Comparison of ENCODE assay signal across 8 cellular contexts in the genomic region with DNA sequence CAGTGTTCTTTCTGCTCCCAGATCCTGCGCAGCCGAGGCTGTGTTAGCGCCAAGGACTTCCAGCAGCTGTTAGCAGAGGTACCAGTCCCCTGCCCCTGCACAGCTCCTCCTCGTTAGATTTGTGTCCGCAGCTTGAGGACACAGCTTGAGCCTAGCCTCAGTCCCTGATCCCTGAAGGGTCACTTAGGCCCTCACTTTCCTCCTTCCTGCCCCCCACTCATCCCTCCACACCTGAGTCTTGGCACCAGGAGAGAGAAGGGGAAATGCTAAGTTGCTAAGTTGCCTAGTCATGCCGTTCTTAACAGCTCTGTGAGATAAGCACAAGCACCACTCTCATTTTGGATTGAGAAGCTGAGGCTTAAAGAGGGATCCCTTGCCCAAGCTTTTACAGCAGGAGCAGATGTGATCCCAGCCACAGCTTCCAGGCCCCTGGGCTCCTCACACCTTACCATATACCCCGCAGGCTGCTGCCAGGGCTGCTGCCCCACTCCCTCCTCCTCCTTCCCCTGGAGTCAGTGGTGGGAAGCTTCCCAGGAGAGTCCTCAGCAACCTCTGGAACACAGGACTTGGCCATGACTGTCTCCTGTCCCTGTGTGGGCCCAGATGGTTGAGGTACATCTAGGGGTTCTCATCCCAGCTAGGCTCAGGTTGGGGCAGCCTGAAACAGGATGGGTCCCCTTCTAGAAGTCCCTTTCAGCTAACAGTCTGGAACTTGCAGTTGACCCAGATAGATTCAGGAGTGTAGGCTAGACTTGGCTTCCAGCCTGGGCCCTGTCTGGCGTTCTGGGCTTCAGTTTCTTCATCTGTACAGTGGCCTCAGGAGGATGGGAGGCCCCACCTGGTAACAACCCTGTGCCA. TPM values are rescaled to one million over a fixed set of nuclear protein-coding genes. Genes with fewer than 3 reads are reported as not detected.
DNase-seq lines count a peak whose midpoint lies in the region; ATAC-seq and TF ChIP-seq lines count a peak whose summit lies in the region.

No MANE protein-coding gene starts in this region.

- H3K36me3 ChIP-seq in BE2C: no peaks in the 10 kb centered on the region
- H3K36me3 ChIP-seq in body of pancreas (replicated peaks in 1 of 2; ENCODE audit: insufficient read depth in 1 of 2, low read depth in 2 of 2): no peaks in the 10 kb centered on the region
- peaks cover 27% of the 10 kb centered on the region for H3K36me3 ChIP-seq in mesodermal cell (ENCODE audit: control insufficient read depth, insufficient read depth, low read length)

- ATAC-seq in body of pancreas (no peak), HG02678 (IDR thresholded peaks at IDR 0.05; ENCODE audit: unreplicated experiment) (no peak), GM19452 (IDR thresholded peaks at IDR 0.05; ENCODE audit: unreplicated experiment) (no peak)

- peak overlapping the region; percentile 98 for H3K4me3 ChIP-seq in BE2C (ENCODE audit: low read depth, low read length)
- peak overlapping the region; percentile 95 for H3K4me3 ChIP-seq in Jurkat, Clone E6-1 (ENCODE audit: low read length)
- peak overlapping the region; percentile 98 for H3K4me3 ChIP-seq in body of pancreas
- peak overlapping the region; percentile 97 for H3K4me3 ChIP-seq in mesodermal cell (ENCODE audit: extremely low read depth, insufficient read depth, low read length, poor library complexity, severe bottlenecking)

- WGBS in body of pancreas, 2 donors: 0 to 8% methylated on average over 7 to 8 of the region's 8 CpGs
- WGBS in mesodermal cell (ENCODE audit: insufficient coverage in 2 of 2), 2 experiments: 4 to 21% methylated on average over 5 to 7 of the region's 8 CpGs

- H3K9me3 ChIP-seq in BE2C: no peaks in the 10 kb centered on the region
- H3K9me3 ChIP-seq in body of pancreas: no peaks in the 10 kb centered on the region
- no peaks in the 10 kb centered on the region for H3K9me3 ChIP-seq in mesodermal cell (ENCODE audit: control insufficient read depth, low read length)

- TF ChIP-seq POLR2A in body of pancreas (IDR thresholded peaks at IDR 0.05): no peak

- H3K27ac ChIP-seq in body of pancreas (peak overlapping the region; percentile 87 to 100 (median 96)), mesodermal cell (ENCODE audit: low read depth, low read length, severe bottlenecking) (no peak overlapping the region)

- intact Hi-C loops in body of pancreas (cut with DNase I): no loop called here

- H3K27me3 ChIP-seq in BE2C (no peaks in the 10 kb centered on the region), body of pancreas (no peaks in the 10 kb centered on the region)

- DNase-seq in BE2C: peak; percentile 8
- DNase-seq in Jurkat, Clone E6-1 (ENCODE audit: low read depth, low spot score): no peak
- no peak for DNase-seq in body of pancreas
- DNase-seq in GM03348 (ENCODE audit: low spot score): no peak
- DNase-seq in NCI-H1436 (lab: John Stamatoyannopoulos, UW): no peak

- H3K4me1 ChIP-seq in BE2C (no peaks in the 10 kb centered on the region), body of pancreas (peaks cover 55% of the 10 kb centered on the region), mesodermal cell (ENCODE audit: control insufficient read depth, insufficient read depth, low read length, poor library complexity, severe bottlenecking) (peaks cover 18% of the 10 kb centered on the region)

- TF ChIP-seq CTCF in BE2C (IDR thresholded peaks at IDR 0.05; ENCODE audit: low read depth, low read length): no peak
- no peak for TF ChIP-seq CTCF in body of pancreas (IDR thresholded peaks at IDR 0.05)

RNA-seq across cellular contexts. Expression of gene OGFOD2, which starts 1.0 kb away (rescaled TPM):
- polyA plus RNA-seq in BE2C (2012; ENCODE audit: insufficient read depth, insufficient read length, low read depth): 71.8 TPM
- 24.1 TPM for polyA plus RNA-seq in Jurkat, Clone E6-1 (2012; ENCODE audit: insufficient read depth, insufficient read length)
- 10 to 100 TPM in 1 of 2 donors, 1 to 10 TPM in 1; 8.6 to 25.4 TPM for total RNA-seq in body of pancreas
- 7.4 TPM for polyA plus RNA-seq in mesodermal cell (2013, experiment 1 of 2)
- 9.9 TPM for polyA plus RNA-seq in mesodermal cell (2013, experiment 2 of 2)

RNA-seq across cellular contexts. Expression of gene ARL6IP4, which starts 4.5 kb away (rescaled TPM):
- 558 TPM for polyA plus RNA-seq in BE2C (2012; ENCODE audit: insufficient read depth, insufficient read length, low read depth)
- 262 TPM for polyA plus RNA-seq in Jurkat, Clone E6-1 (2012; ENCODE audit: insufficient read depth, insufficient read length)
- 100 to 1,000 TPM; 215 to 237 TPM for total RNA-seq in body of pancreas
- 219 TPM for polyA plus RNA-seq in mesodermal cell (2013, experiment 1 of 2)
- polyA plus RNA-seq in mesodermal cell (2013, experiment 2 of 2): 205 TPM

RNA-seq across cellular contexts. Expression of gene ABCB9, which starts 9.8 kb away (rescaled TPM):
- polyA plus RNA-seq in BE2C (2012; ENCODE audit: insufficient read depth, insufficient read length, low read depth): 23.6 TPM
- polyA plus RNA-seq in Jurkat, Clone E6-1 (2012; ENCODE audit: insufficient read depth, insufficient read length): 2.1 TPM
- 1 to 10 TPM; 5.2 to 7.9 TPM for total RNA-seq in body of pancreas
- 4.4 TPM for polyA plus RNA-seq in mesodermal cell (2013, experiment 1 of 2)
- 2.2 TPM for polyA plus RNA-seq in mesodermal cell (2013, experiment 2 of 2)
